Comparison of ENCODE assay signal across 1 cellular context in the genomic region with DNA sequence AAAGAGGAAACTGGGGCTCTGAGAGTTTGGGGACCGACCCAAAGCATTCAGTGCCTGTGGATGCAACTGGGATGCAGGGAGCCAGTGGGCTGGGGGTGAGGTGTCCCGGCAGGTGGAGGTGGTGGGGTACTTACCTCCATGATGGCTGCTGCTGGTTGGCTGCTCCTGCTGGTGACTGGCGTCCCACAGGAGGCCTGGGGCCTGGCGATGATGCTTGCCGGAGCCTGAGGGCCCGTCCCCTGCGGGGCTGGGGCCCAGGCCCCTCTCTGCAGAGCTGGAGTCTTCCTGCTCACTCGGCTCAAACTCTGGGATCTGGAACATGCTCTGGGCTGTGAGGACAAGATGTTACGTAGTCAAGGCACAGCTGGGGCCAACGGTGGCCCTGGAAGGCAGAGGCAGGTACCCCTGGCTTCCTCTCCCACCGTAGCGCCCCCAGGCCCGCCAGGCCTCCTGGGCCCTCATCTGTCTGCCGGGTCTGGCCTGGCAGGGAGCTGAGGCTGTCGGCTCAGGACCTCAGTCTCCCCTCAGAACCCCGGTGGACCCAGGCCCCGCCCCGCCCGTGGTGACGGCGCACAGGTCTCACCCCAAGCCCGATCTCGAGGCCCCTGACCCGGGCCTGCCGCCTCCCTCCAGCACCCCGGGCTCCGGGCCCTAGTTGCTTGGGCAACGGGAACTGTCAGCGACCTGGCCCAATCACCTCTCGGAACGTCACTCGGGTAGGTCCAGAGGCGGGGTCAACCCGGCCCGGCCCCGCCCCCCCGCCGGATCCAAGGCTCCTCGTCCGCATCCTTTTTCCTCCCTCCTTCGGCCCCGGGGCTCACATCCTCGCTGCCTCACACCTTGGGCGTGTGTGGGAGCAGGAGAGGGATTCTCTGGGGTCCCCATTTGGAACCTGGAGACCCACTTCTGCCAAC.
TF ChIP-seq lines count a peak whose summit lies in the region.

A gene (minus strand): TSS at position 618 of the 914 bp plus-strand sequence. CDS start 297 bp downstream, at position 321.

TF ChIP-seq in HepG2, 621 proteins besides CTCF, POLR2A, EP300 and RAD21 (continued from another document and continues in another):
- TF ChIP-seq, protein P1, sequence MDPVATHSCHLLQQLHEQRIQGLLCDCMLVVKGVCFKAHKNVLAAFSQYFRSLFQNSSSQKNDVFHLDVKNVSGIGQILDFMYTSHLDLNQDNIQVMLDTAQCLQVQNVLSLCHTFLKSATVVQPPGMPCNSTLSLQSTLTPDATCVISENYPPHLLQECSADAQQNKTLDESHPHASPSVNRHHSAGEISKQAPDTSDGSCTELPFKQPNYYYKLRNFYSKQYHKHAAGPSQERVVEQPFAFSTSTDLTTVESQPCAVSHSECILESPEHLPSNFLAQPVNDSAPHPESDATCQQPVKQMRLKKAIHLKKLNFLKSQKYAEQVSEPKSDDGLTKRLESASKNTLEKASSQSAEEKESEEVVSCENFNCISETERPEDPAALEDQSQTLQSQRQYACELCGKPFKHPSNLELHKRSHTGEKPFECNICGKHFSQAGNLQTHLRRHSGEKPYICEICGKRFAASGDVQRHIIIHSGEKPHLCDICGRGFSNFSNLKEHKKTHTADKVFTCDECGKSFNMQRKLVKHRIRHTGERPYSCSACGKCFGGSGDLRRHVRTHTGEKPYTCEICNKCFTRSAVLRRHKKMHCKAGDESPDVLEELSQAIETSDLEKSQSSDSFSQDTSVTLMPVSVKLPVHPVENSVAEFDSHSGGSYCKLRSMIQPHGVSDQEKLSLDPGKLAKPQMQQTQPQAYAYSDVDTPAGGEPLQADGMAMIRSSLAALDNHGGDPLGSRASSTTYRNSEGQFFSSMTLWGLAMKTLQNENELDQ (CRISPR knock-in tag; IDR thresholded peaks at IDR 0.05; ENCODE audit: borderline replicate concordance), result no peak
- TF ChIP-seq, protein P2, sequence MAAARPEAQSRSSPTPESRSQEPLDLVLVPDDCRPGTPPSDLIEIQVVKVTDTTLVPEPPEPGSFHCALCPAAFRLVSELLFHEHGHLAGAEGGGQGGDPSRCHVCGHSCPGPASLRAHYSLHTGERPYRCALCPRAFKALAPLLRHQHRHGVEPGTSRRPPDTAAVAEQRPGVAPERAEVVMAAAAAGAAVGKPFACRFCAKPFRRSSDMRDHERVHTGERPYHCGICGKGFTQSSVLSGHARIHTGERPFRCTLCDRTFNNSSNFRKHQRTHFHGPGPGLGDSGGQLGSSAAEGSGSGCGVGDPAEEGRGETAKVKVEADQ (CRISPR knock-in tag; IDR thresholded peaks at IDR 0.05; ENCODE audit: borderline replicate concordance), result no peak; the same call in 1 of the 2 replicates
- no peak for TF ChIP-seq NFE2L2 (IDR thresholded peaks at IDR 0.05; ENCODE audit: low read length)
- TF ChIP-seq, protein P3, sequence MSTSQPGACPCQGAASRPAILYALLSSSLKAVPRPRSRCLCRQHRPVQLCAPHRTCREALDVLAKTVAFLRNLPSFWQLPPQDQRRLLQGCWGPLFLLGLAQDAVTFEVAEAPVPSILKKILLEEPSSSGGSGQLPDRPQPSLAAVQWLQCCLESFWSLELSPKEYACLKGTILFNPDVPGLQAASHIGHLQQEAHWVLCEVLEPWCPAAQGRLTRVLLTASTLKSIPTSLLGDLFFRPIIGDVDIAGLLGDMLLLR (CRISPR knock-in tag; IDR thresholded peaks at IDR 0.05), result no peak
- no peak for TF ChIP-seq FOXJ3 (CRISPR knock-in tag; IDR thresholded peaks at IDR 0.05; ENCODE audit: borderline replicate concordance)
- TF ChIP-seq EHMT2 (IDR thresholded peaks at IDR 0.05; ENCODE audit: borderline replicate concordance, low read depth, low read length), result no peak
- TF ChIP-seq RORA (CRISPR knock-in tag; IDR thresholded peaks at IDR 0.05), result no peak
- TF ChIP-seq DPF2 (CRISPR knock-in tag; IDR thresholded peaks at IDR 0.05; ENCODE audit: borderline replicate concordance, low read depth), result no peak
- TF ChIP-seq, protein P4, sequence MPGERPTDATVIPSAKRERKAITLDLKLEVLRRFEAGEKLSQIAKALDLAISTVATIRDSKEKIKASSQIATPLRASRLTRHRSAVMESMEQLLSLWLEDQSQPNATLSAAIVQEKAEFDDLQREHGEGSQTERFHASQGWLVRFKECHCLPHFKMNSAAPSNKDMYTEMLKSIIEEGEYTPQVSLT (CRISPR knock-in tag; IDR thresholded peaks at IDR 0.05; ENCODE audit: borderline replicate concordance, low read depth), result no peak
- TF ChIP-seq, protein P5, sequence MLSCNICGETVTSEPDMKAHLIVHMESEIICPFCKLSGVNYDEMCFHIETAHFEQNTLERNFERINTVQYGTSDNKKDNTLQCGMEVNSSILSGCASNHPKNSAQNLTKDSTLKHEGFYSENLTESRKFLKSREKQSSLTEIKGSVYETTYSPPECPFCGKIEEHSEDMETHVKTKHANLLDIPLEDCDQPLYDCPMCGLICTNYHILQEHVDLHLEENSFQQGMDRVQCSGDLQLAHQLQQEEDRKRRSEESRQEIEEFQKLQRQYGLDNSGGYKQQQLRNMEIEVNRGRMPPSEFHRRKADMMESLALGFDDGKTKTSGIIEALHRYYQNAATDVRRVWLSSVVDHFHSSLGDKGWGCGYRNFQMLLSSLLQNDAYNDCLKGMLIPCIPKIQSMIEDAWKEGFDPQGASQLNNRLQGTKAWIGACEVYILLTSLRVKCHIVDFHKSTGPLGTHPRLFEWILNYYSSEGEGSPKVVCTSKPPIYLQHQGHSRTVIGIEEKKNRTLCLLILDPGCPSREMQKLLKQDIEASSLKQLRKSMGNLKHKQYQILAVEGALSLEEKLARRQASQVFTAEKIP (CRISPR knock-in tag; IDR thresholded peaks at IDR 0.05; ENCODE audit: borderline replicate concordance), result no peak
- TF ChIP-seq ZNF776 (CRISPR knock-in tag; IDR thresholded peaks at IDR 0.05), result no peak
- peak; percentile 90 for TF ChIP-seq NFYC (CRISPR knock-in tag; IDR thresholded peaks at IDR 0.05)
- no peak; the same call in 1 of the 2 replicates for TF ChIP-seq ZNF777 (CRISPR knock-in tag; IDR thresholded peaks at IDR 0.05)
- no peak for TF ChIP-seq ZNF841 (CRISPR knock-in tag; IDR thresholded peaks at IDR 0.05; ENCODE audit: borderline replicate concordance)
- TF ChIP-seq GTF2F1 (IDR thresholded peaks at IDR 0.05; ENCODE audit: low read length), result no peak
- no peak for TF ChIP-seq ZNF557 (CRISPR knock-in tag; IDR thresholded peaks at IDR 0.05)
- TF ChIP-seq, protein P6, sequence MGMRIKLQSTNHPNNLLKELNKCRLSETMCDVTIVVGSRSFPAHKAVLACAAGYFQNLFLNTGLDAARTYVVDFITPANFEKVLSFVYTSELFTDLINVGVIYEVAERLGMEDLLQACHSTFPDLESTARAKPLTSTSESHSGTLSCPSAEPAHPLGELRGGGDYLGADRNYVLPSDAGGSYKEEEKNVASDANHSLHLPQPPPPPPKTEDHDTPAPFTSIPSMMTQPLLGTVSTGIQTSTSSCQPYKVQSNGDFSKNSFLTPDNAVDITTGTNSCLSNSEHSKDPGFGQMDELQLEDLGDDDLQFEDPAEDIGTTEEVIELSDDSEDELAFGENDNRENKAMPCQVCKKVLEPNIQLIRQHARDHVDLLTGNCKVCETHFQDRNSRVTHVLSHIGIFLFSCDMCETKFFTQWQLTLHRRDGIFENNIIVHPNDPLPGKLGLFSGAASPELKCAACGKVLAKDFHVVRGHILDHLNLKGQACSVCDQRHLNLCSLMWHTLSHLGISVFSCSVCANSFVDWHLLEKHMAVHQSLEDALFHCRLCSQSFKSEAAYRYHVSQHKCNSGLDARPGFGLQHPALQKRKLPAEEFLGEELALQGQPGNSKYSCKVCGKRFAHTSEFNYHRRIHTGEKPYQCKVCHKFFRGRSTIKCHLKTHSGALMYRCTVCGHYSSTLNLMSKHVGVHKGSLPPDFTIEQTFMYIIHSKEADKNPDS (CRISPR knock-in tag; IDR thresholded peaks at IDR 0.05), result 0 out of 2 replicates have a peak, but pooled peaks have one; percentile 20
- TF ChIP-seq ZBTB8A (CRISPR knock-in tag; IDR thresholded peaks at IDR 0.05; ENCODE audit: borderline replicate concordance, low read depth), result no peak
- TF ChIP-seq, protein P7, sequence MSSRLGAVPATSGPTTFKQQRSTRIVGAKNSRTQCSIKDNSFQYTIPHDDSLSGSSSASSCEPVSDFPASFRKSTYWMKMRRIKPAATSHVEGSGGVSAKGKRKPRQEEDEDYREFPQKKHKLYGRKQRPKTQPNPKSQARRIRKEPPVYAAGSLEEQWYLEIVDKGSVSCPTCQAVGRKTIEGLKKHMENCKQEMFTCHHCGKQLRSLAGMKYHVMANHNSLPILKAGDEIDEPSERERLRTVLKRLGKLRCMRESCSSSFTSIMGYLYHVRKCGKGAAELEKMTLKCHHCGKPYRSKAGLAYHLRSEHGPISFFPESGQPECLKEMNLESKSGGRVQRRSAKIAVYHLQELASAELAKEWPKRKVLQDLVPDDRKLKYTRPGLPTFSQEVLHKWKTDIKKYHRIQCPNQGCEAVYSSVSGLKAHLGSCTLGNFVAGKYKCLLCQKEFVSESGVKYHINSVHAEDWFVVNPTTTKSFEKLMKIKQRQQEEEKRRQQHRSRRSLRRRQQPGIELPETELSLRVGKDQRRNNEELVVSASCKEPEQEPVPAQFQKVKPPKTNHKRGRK (CRISPR knock-in tag; IDR thresholded peaks at IDR 0.05), result no peak
- TF ChIP-seq, protein P8, sequence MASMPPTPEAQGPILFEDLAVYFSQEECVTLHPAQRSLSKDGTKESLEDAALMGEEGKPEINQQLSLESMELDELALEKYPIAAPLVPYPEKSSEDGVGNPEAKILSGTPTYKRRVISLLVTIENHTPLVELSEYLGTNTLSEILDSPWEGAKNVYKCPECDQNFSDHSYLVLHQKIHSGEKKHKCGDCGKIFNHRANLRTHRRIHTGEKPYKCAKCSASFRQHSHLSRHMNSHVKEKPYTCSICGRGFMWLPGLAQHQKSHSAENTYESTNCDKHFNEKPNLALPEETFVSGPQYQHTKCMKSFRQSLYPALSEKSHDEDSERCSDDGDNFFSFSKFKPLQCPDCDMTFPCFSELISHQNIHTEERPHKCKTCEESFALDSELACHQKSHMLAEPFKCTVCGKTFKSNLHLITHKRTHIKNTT (CRISPR knock-in tag; IDR thresholded peaks at IDR 0.05), result no peak
- peak; percentile 91 for TF ChIP-seq RFX1 (IDR thresholded peaks at IDR 0.05)
- TF ChIP-seq, protein P9, sequence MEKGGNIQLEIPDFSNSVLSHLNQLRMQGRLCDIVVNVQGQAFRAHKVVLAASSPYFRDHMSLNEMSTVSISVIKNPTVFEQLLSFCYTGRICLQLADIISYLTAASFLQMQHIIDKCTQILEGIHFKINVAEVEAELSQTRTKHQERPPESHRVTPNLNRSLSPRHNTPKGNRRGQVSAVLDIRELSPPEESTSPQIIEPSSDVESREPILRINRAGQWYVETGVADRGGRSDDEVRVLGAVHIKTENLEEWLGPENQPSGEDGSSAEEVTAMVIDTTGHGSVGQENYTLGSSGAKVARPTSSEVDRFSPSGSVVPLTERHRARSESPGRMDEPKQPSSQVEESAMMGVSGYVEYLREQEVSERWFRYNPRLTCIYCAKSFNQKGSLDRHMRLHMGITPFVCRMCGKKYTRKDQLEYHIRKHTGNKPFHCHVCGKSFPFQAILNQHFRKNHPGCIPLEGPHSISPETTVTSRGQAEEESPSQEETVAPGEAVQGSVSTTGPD (CRISPR knock-in tag; IDR thresholded peaks at IDR 0.05), result no peak
- TF ChIP-seq SIN3B (IDR thresholded peaks at IDR 0.05; ENCODE audit: low read length), result no peak
- 0 out of 2 replicates have a peak, but pooled peaks have one; percentile 57 for TF ChIP-seq ZNF33A (CRISPR knock-in tag; IDR thresholded peaks at IDR 0.05; ENCODE audit: borderline replicate concordance)
- TF ChIP-seq, protein P10, sequence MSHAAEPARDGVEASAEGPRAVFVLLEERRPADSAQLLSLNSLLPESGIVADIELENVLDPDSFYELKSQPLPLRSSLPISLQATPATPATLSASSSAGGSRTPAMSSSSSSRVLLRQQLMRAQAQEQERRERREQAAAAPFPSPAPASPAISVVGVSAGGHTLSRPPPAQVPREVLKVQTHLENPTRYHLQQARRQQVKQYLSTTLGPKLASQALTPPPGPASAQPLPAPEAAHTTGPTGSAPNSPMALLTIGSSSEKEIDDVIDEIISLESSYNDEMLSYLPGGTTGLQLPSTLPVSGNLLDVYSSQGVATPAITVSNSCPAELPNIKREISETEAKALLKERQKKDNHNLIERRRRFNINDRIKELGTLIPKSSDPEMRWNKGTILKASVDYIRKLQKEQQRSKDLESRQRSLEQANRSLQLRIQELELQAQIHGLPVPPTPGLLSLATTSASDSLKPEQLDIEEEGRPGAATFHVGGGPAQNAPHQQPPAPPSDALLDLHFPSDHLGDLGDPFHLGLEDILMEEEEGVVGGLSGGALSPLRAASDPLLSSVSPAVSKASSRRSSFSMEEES (CRISPR knock-in tag; IDR thresholded peaks at IDR 0.05), result no peak
- 0 out of 2 replicates have a peak, but pooled peaks have one; percentile 43 for TF ChIP-seq ZNF563 (CRISPR knock-in tag; IDR thresholded peaks at IDR 0.05)
- no peak for TF ChIP-seq NFKBIZ (CRISPR knock-in tag; IDR thresholded peaks at IDR 0.05)
- TF ChIP-seq MATR3 (CRISPR knock-in tag; IDR thresholded peaks at IDR 0.05), result no peak
- TF ChIP-seq KLF11 (CRISPR knock-in tag; IDR thresholded peaks at IDR 0.05), result no peak
- TF ChIP-seq MEIS2 (CRISPR knock-in tag; IDR thresholded peaks at IDR 0.05), result no peak
- TF ChIP-seq ZNF567 (CRISPR knock-in tag; IDR thresholded peaks at IDR 0.05; ENCODE audit: borderline replicate concordance), result no peak
- TF ChIP-seq, protein P11, sequence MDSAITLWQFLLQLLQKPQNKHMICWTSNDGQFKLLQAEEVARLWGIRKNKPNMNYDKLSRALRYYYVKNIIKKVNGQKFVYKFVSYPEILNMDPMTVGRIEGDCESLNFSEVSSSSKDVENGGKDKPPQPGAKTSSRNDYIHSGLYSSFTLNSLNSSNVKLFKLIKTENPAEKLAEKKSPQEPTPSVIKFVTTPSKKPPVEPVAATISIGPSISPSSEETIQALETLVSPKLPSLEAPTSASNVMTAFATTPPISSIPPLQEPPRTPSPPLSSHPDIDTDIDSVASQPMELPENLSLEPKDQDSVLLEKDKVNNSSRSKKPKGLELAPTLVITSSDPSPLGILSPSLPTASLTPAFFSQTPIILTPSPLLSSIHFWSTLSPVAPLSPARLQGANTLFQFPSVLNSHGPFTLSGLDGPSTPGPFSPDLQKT (CRISPR knock-in tag; IDR thresholded peaks at IDR 0.05; ENCODE audit: borderline replicate concordance), result no peak
- peak; percentile 46 for TF ChIP-seq HDAC1 (CRISPR knock-in tag; IDR thresholded peaks at IDR 0.05)
- peak; percentile 56; the same call in 1 of the 2 replicates for TF ChIP-seq ZNF501 (CRISPR knock-in tag; IDR thresholded peaks at IDR 0.05)
- TF ChIP-seq POLR2AphosphoS5 (IDR thresholded peaks at IDR 0.05; ENCODE audit: low read depth, low read length), result peak; percentile 39; the same call in 1 of the 2 replicates
- TF ChIP-seq DNMT3B (CRISPR knock-in tag; conservative IDR thresholded peaks at IDR 0.05), result no peak
- TF ChIP-seq SP2 (CRISPR knock-in tag; IDR thresholded peaks at IDR 0.05), result peak; percentile 90
